In genomic region chr20:63778034-63778752, GRCh38 we compare ENCODE assay signal across 1 cellular context.
TF ChIP-seq lines count a peak whose summit lies in the region.

No MANE protein-coding gene starts in this region.

TF ChIP-seq in HCT116, 20 proteins besides CTCF, POLR2A, EP300 and RAD21 (continued from another document):
- no peak for TF ChIP-seq SRF (IDR thresholded peaks at IDR 0.05; ENCODE audit: low read depth)
- no peak for TF ChIP-seq CBX3 (IDR thresholded peaks at IDR 0.05; ENCODE audit: low read depth)
- TF ChIP-seq FOSL1 (IDR thresholded peaks at IDR 0.05; ENCODE audit: low read depth): peak; percentile 69
- TF ChIP-seq EZH2phosphoT487 (IDR thresholded peaks at IDR 0.05; ENCODE audit: borderline replicate concordance): no peak
- TF ChIP-seq CEBPB (IDR thresholded peaks at IDR 0.05; ENCODE audit: low read depth): no peak
- no peak for TF ChIP-seq TCF7L2 (IDR thresholded peaks at IDR 0.05; ENCODE audit: borderline replicate concordance, extremely low read depth, insufficient read depth, insufficient read length)
- TF ChIP-seq YY1 (IDR thresholded peaks at IDR 0.05; ENCODE audit: extremely low read depth, insufficient replicate concordance, low read depth, low read length): no peak
TF ChIP-seq in HCT116: peak in this region for 1.
